In genomic region chr5:84478603-84479002, GRCh38 we compare ENCODE assay signal across 21 cellular contexts.
"Had no signal": no experiment of that assay in that cellular context is flagged by ENCODE, and none has a peak within 500 bp of the region (broad histone marks: within the 10 kb centered on the region; RNA-seq: fewer than 3 reads in every experiment).

No MANE protein-coding gene starts in this region.

- H3K4me1 Mint-ChIP-seq: activated B cell treated with CpG ODN at 0.5 μM for 24 hours; activated CD4-positive, alpha-beta T cell treated with anti-CD3 and anti-CD28 coated beads, Interleukin-2, amount 10 ng/mL, durations not matched to agents 24 days and 14 days; activated naive CD8-positive, alpha-beta T cell treated with anti-CD3 and anti-CD28 coated beads for 36 hours; activated T-helper 17 cell treated with anti-CD3 and anti-CD28 coated beads, Interleukin-2, amount 50 U/mL, for 72 hours; stimulated activated memory B cell treated with anti-CD40 and anti-IgM and Interleukin-4, amounts not matched to agents 10 μg/mL and 1 μg/mL and 100 μg/mL, for 72 hours had no signal

- H3K36me3 ChIP-seq: brain microvascular endothelial cell, left lung, right lobe of liver had no signal

- H3K27ac ChIP-seq: brain microvascular endothelial cell, left lung, right lobe of liver, testis had no signal

- H3K9me3 Mint-ChIP-seq: activated CD4-positive, alpha-beta T cell treated with anti-CD3 and anti-CD28 coated beads, Interleukin-2, amount 10 ng/mL, durations not matched to agents 24 days and 14 days; dendritic cell treated with granulocyte-macrophage colony-stimulating factor and Interleukin-4, amounts not matched to agents 40 ng/mL and 50 ng/mL, for 4 days; T-helper 2 cell treated with Interferon-gamma antibody and Interleukin-4, amounts not matched to agents 5 μg/mL and 100 μg/mL, for 36 hours; type B pancreatic cell had no signal

- FAIRE-seq: small intestine, TTC549 had no signal

- H3K4me1 ChIP-seq: left lung, right lobe of liver, testis had no signal

- H3K36me3 Mint-ChIP-seq: activated naive CD8-positive, alpha-beta T cell treated with anti-CD3 and anti-CD28 coated beads for 36 hours; stimulated activated memory B cell treated with anti-CD40 and anti-IgM and Interleukin-4, amounts not matched to agents 10 μg/mL and 1 μg/mL and 100 μg/mL, for 72 hours; type B pancreatic cell had no signal

- DNase-seq: activated B cell treated with CpG ODN at 0.5 μM for 24 hours; activated CD4-positive, alpha-beta T cell treated with anti-CD3 and anti-CD28 coated beads, Interleukin-2, amount 10 ng/mL, durations not matched to agents 24 days and 14 days; activated CD8-positive, alpha-beta T cell treated with anti-CD3 and anti-CD28 coated beads for 36 hours; activated naive CD4-positive, alpha-beta T cell; activated naive CD8-positive, alpha-beta T cell treated with anti-CD3 and anti-CD28 coated beads for 36 hours; activated T-cell treated with anti-CD3 and anti-CD28 coated beads, Interleukin-2, amount 50 U/mL, for 1 hour; brain microvascular endothelial cell; cerebellar nuclear complex; effector memory CD4-positive, alpha-beta T cell; foreskin fibroblast; left lung; right lobe of liver; small intestine; stimulated activated CD4-positive, alpha-beta T cell treated with anti-CD3 and anti-CD28 coated beads, Interleukin-4, amount 100 ng/mL, for 24 hours; testis had no signal

- H3K9me3 ChIP-seq: left lung, right lobe of liver, testis had no signal

- H3K4me3 ChIP-seq: left lung, right lobe of liver, testis had no signal

- ATAC-seq: activated CD8-positive, alpha-beta T cell treated with anti-CD3 and anti-CD28 coated beads for 36 hours; activated T-helper 17 cell treated with anti-CD3 and anti-CD28 coated beads, Interleukin-2, amount 50 U/mL, for 72 hours; left lung; right lobe of liver; stimulated activated memory B cell treated with anti-CD40 and anti-IgM and Interleukin-4, amounts not matched to agents 10 μg/mL and 1 μg/mL and 100 μg/mL, for 72 hours had no signal

- H3K27me3 Mint-ChIP-seq: activated B cell treated with CpG ODN at 0.5 μM for 24 hours; activated CD4-positive, alpha-beta T cell treated with anti-CD3 and anti-CD28 coated beads, Interleukin-2, amount 10 ng/mL, durations not matched to agents 24 days and 14 days; activated CD8-positive, alpha-beta T cell treated with anti-CD3 and anti-CD28 coated beads for 36 hours; activated naive CD8-positive, alpha-beta T cell treated with anti-CD3 and anti-CD28 coated beads for 36 hours; activated T-helper 17 cell treated with anti-CD3 and anti-CD28 coated beads, Interleukin-2, amount 50 U/mL, for 72 hours; dendritic cell treated with granulocyte-macrophage colony-stimulating factor and Interleukin-4, amounts not matched to agents 40 ng/mL and 50 ng/mL, for 4 days; stimulated activated memory B cell treated with anti-CD40 and anti-IgM and Interleukin-4, amounts not matched to agents 10 μg/mL and 1 μg/mL and 100 μg/mL, for 72 hours; type B pancreatic cell had no signal

- H3K27ac Mint-ChIP-seq: activated B cell treated with CpG ODN at 0.5 μM for 24 hours; activated CD4-positive, alpha-beta T cell treated with anti-CD3 and anti-CD28 coated beads, Interleukin-2, amount 10 ng/mL, durations not matched to agents 24 days and 14 days; activated CD8-positive, alpha-beta T cell treated with anti-CD3 and anti-CD28 coated beads for 36 hours; activated naive CD8-positive, alpha-beta T cell treated with anti-CD3 and anti-CD28 coated beads for 36 hours; activated T-helper 17 cell treated with anti-CD3 and anti-CD28 coated beads, Interleukin-2, amount 50 U/mL, for 72 hours; dendritic cell treated with granulocyte-macrophage colony-stimulating factor and Interleukin-4, amounts not matched to agents 40 ng/mL and 50 ng/mL, for 4 days; stimulated activated memory B cell treated with anti-CD40 and anti-IgM and Interleukin-4, amounts not matched to agents 10 μg/mL and 1 μg/mL and 100 μg/mL, for 72 hours; T-helper 2 cell treated with Interferon-gamma antibody and Interleukin-4, amounts not matched to agents 5 μg/mL and 100 μg/mL, for 36 hours; type B pancreatic cell had no signal

- H3K27me3 ChIP-seq: brain microvascular endothelial cell, left lung, right lobe of liver, testis had no signal

- H3K4me3 Mint-ChIP-seq: activated B cell treated with CpG ODN at 0.5 μM for 24 hours; activated CD4-positive, alpha-beta T cell treated with anti-CD3 and anti-CD28 coated beads, Interleukin-2, amount 10 ng/mL, durations not matched to agents 24 days and 14 days; activated CD8-positive, alpha-beta T cell treated with anti-CD3 and anti-CD28 coated beads for 36 hours; activated naive CD8-positive, alpha-beta T cell treated with anti-CD3 and anti-CD28 coated beads for 36 hours; activated T-helper 17 cell treated with anti-CD3 and anti-CD28 coated beads, Interleukin-2, amount 50 U/mL, for 72 hours; dendritic cell treated with granulocyte-macrophage colony-stimulating factor and Interleukin-4, amounts not matched to agents 40 ng/mL and 50 ng/mL, for 4 days; stimulated activated memory B cell treated with anti-CD40 and anti-IgM and Interleukin-4, amounts not matched to agents 10 μg/mL and 1 μg/mL and 100 μg/mL, for 72 hours; T-helper 2 cell treated with Interferon-gamma antibody and Interleukin-4, amounts not matched to agents 5 μg/mL and 100 μg/mL, for 36 hours; type B pancreatic cell had no signal
